In the genomic region with DNA sequence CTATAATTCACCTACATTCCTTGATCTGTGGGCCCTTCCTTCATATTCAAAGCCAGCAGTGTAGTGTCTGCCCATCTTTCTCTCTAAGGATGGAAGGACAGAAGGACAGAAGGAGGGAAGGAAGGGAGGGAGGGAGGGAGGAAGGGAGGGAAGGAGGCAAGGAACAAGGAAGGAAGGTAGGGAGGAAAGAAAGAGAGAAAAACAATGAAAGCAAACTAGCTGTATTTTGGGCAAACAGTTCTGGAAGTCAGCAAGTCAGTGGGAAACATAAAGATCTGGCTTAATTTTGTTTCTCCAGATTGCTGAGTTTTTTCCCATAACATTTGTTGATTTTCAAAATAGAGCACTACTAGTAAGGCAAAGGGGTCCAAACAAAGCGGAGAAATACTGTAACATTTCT, we compare ENCODE assay signal across 28 cellular contexts.
DNase-seq lines count a peak whose midpoint lies in the region; ATAC-seq, FAIRE-seq and TF ChIP-seq lines count a peak whose summit lies in the region.
"Had no signal": no experiment of that assay in that cellular context is flagged by ENCODE, and none has a peak within 500 bp of the region (broad histone marks: within the 10 kb centered on the region; RNA-seq: fewer than 3 reads in every experiment).

No MANE protein-coding gene starts in this region.

- no peaks in the 10 kb centered on the region for H3K79me2 ChIP-seq in HepG2 (ENCODE audit: insufficient read depth, low read length)

- no peak overlapping the region for H3K4me3 ChIP-seq in HepG2 (replicated peaks in 1 of 3; ENCODE audit: insufficient read depth in 1 of 3, low read depth in 2 of 3, low read length in 3 of 3)
- H3K4me3 ChIP-seq in right lobe of liver: no peak overlapping the region
- H3K4me3 ChIP-seq: A549; BLaER1; BLaER1 treated with 17β-estradiol and CSF1 and Interleukin-3, amounts not matched to agents 10 nM and 100 nM had no signal

- H4K20me1 ChIP-seq in HepG2 (ENCODE audit: insufficient read depth, low read length): no peaks in the 10 kb centered on the region
- H4K20me1 ChIP-seq: BLaER1; BLaER1 treated with 17β-estradiol and CSF1 and Interleukin-3, amounts not matched to agents 10 nM and 100 nM had no signal

- no peaks in the 10 kb centered on the region for H3K4me1 ChIP-seq in HepG2 (ENCODE audit: insufficient read depth, low read length)
- H3K4me1 ChIP-seq in right lobe of liver: no peaks in the 10 kb centered on the region
- H3K4me1 ChIP-seq: A549; BE2C; BLaER1; BLaER1 treated with 17β-estradiol and CSF1 and Interleukin-3, amounts not matched to agents 10 nM and 100 nM; Caco-2 had no signal

- BruUV-seq in HepG2 (replicated peaks; lab: Mats Ljungman, UMichigan): no TSS peak

- H3K9me3 ChIP-seq in HepG2 (ENCODE audit: low read length) (no peaks in the 10 kb centered on the region), right lobe of liver (no peaks in the 10 kb centered on the region)
- H3K9me3 ChIP-seq: A549; BE2C; BLaER1; BLaER1 treated with 17β-estradiol and CSF1 and Interleukin-3, amounts not matched to agents 10 nM and 100 nM; Caco-2 had no signal

- H3K9ac ChIP-seq in HepG2 (ENCODE audit: insufficient read depth, low read depth, low read length): no peak overlapping the region
- H3K9ac ChIP-seq: BLaER1; BLaER1 treated with 17β-estradiol and CSF1 and Interleukin-3, amounts not matched to agents 10 nM and 100 nM had no signal

- intact Hi-C loops in HepG2 (cut with micrococcal nuclease; ENCODE audit: unreplicated experiment) (no loop called here), right lobe of liver (cut with DNase I) (no loop called here)

- WGBS in HepG2 (ENCODE audit: low lambda C conversion rate): 63% methylated on average over 1 of the region's 1 CpG
- WGBS in right lobe of liver (ENCODE audit: insufficient coverage, low coverage, low lambda C conversion rate, missing lambda C conversion rate): 80% methylated on average over 1 of the region's 1 CpG

- no peak for TF ChIP-seq RAD21 in HepG2 (CRISPR knock-in tag; IDR thresholded peaks at IDR 0.05)

- CTCF ChIA-PET in HepG2 (lab: Yijun Ruan, JAX; ENCODE audit: low intra/inter-chr PET ratio, low total read pairs): no interaction called here

- H3K36me3 ChIP-seq in HepG2 (replicated peaks in 1 of 2; ENCODE audit: control insufficient read depth in 1 of 2, insufficient read depth in 2 of 2, low read length in 2 of 2) (no peaks in the 10 kb centered on the region), right lobe of liver (no peaks in the 10 kb centered on the region)
- H3K36me3 ChIP-seq: BE2C; BLaER1; BLaER1 treated with 17β-estradiol and CSF1 and Interleukin-3, amounts not matched to agents 10 nM and 100 nM had no signal

- DNase-seq in HepG2 (ENCODE audit: low spot score) (no peak), right lobe of liver (no peak)
- DNase-seq: 8988T; ACHN; AML-193; BE2C; C1 segment of cervical spinal cord; Caco-2; Calu3; CD4-positive, alpha-beta memory T cell; CD4-positive, alpha-beta T cell; CD4-positive, CD25-positive, alpha-beta regulatory T cell; CD8-positive, alpha-beta memory T cell; CD8-positive, alpha-beta T cell; COR-L47; DMS 273 treated with DMSO at 0.1 percent for 48 hours; DMS153; DMS53; DMS79; DMS79 treated with DMSO at 0.1 percent for 48 hours; DND-41; EL had no signal

- no peak for TF ChIP-seq CTCF in HepG2 (CRISPR knock-in tag; IDR thresholded peaks at IDR 0.05)
- TF ChIP-seq CTCF in right lobe of liver (IDR thresholded peaks at IDR 0.05): no peak

- H3K27me3 ChIP-seq in HepG2 (ENCODE audit: control insufficient read depth in 1 of 2, insufficient read depth in 2 of 2, low read length in 2 of 2) (no peaks in the 10 kb centered on the region), right lobe of liver (no peaks in the 10 kb centered on the region)
- H3K27me3 ChIP-seq: BE2C; BLaER1; BLaER1 treated with 17β-estradiol and CSF1 and Interleukin-3, amounts not matched to agents 10 nM and 100 nM had no signal

- in situ Hi-C loops in HepG2 (cut with HindIII; ENCODE audit: extremely low pct_ligation_motif_present, low pct_unique_long_range_greater_than_20kb): no loop called here

- POLR2A ChIA-PET in HepG2 (lab: Yijun Ruan, JAX): no interaction called here

- TF ChIP-seq POLR2A in HepG2 (IDR thresholded peaks at IDR 0.05; ENCODE audit: insufficient read depth in 1 of 2, low read depth in 2 of 2, low read length in 2 of 2) (no peak), right lobe of liver (IDR thresholded peaks at IDR 0.05) (no peak)

- ATAC-seq in HepG2 (no peak), right lobe of liver (no peak)
- ATAC-seq: A549; CD8-positive, alpha-beta T cell had no signal

- H3K27ac ChIP-seq in HepG2 (ENCODE audit: extremely low read length, insufficient read depth, low read length) (no peak overlapping the region), right lobe of liver (no peak overlapping the region)
- H3K27ac ChIP-seq: 22Rv1; A549; BLaER1; BLaER1 treated with 17β-estradiol and CSF1 and Interleukin-3, amounts not matched to agents 10 nM and 100 nM; C4-2B had no signal

- FAIRE-seq in HepG2 (lab: Jason Lieb, UNC): no peak
- FAIRE-seq: A549, D721Med had no signal

- H2AFZ ChIP-seq in HepG2 (ENCODE audit: low read length): no peak overlapping the region

- no peak overlapping the region for H3K4me2 ChIP-seq in HepG2 (ENCODE audit: low read depth, low read length)
- H3K4me2 ChIP-seq: A549; BLaER1; BLaER1 treated with 17β-estradiol and CSF1 and Interleukin-3, amounts not matched to agents 10 nM and 100 nM had no signal

- TF ChIP-seq EP300 in HepG2 (IDR thresholded peaks at IDR 0.05; ENCODE audit: low read depth in 2 of 2, low read length in 2 of 2) (no peak), HepG2 (CRISPR knock-in tag; IDR thresholded peaks at IDR 0.05; ENCODE audit: borderline replicate concordance) (no peak)

TF ChIP-seq in HepG2, 621 proteins besides CTCF, POLR2A, EP300 and RAD21:
- TF ChIP-seq ZNF670 (CRISPR knock-in tag; IDR thresholded peaks at IDR 0.05; ENCODE audit: borderline replicate concordance) (no peak), PCBP2 (optimal IDR thresholded peaks at IDR 0.05; ENCODE audit: low read depth, low read length, poor library complexity, severe bottlenecking) (peak; percentile 61), HNRNPK (IDR thresholded peaks at IDR 0.05; ENCODE audit: low read depth, low read length, poor library complexity, severe bottlenecking) (peak; percentile 69)
